In genomic region chr20:58306421-58307261, GRCh38 we compare ENCODE assay signal across 1 cellular context.
TF ChIP-seq lines count a peak whose summit lies in the region.

No MANE protein-coding gene starts in this region.

TF ChIP-seq in IMR-90, 13 proteins besides CTCF, POLR2A, EP300 and RAD21 (continued from another document):
- TF ChIP-seq ELK1 (IDR thresholded peaks at IDR 0.05; ENCODE audit: borderline replicate concordance, low read depth, low read length) = no peak
